ENCODE assay signal across 8 cellular contexts in the genomic region with DNA sequence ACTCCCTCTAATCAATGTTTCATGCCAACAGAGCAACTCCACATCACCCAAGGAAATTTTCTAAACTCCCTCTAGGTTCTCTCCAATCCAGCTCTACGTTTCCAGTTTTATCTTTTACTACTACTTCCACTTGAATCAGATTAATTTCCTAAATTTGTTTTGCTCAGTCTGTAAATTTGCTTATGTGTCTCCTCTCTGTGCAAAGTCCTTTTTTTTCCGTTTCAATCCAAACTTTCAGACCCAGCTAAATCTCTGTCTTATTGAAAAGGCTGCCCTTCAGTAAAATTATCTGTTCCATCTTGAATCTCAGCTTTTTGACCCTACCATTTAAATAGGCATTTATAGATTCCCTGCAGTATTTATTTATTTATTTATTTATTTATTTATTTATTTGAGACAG.
"Had no signal": no experiment of that assay in that cellular context is flagged by ENCODE, and none has a peak within 500 bp of the region (broad histone marks: within the 10 kb centered on the region; RNA-seq: fewer than 3 reads in every experiment).

No MANE protein-coding gene starts in this region.

- H3K4me3 ChIP-seq: GM12878 had no signal

- ATAC-seq: GM12878 had no signal

- DNase-seq: GDM1, GF-D8 had no signal

- FAIRE-seq: G401.6, GM12878, GM12891, GM12892, GM18507, GM19239 had no signal
